ENCODE assay signal across 8 cellular contexts in the genomic region with DNA sequence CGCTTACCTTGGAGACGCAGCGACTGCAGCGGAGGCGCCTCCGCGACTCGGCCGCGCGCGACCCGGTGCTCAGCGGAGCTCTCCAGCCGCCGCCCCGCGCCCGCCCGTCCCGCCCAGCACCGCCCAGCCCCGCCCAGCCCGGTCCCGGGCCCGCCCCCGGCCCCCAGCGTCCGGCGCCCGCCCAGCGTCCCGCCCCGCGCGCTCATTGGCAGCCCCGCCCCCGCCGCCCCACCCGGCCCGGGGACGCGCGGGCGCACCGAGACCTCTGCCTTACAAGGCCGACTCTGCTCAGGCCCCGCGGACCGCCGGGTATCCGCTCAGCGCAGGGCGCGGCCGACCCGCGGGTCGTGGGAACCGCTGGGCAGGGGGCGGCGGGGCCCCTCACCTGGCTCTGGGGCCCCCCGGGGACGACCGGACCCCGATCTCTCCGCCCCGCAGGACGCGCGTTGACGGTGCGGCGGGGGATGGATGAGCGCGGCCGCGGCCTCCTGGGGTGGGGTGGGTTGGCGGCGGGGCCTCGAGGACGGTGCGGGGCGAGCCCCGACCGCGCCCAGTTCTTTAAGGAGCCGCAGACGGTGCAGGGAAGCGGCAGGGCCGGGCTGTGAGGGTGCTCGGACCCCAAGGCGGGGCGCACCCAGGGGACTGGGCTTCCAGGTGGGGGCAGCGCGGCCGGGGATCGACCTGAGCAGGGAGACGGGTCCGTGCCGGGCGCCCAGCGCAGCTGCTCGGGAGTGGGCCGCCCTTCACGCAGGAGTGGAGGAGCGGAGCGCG. TPM values are rescaled to one million over a fixed set of nuclear protein-coding genes. Genes with fewer than 3 reads are reported as not detected.
A peak's percentile ranks its signal among the peaks of the same experiment; 100 is the strongest.
DNase-seq lines count a peak whose midpoint lies in the region; ATAC-seq, FAIRE-seq and TF ChIP-seq lines count a peak whose summit lies in the region.
"Not testable (repeated sequence)": the region's sequence is repeated elsewhere in the genome, so short reads cannot be mapped to it uniquely, and the experiment has no call there.

TPPP (minus strand) TSS at position 82 of the 771 bp plus-strand sequence. CDS start 15,292 bp downstream, outside the sequence.

- CTCF ChIA-PET in HepG2 (lab: Yijun Ruan, JAX; ENCODE audit: low intra/inter-chr PET ratio, low total read pairs) = not testable (repeated sequence)

- FAIRE-seq in HepG2 (lab: Jason Lieb, UNC) = not testable (repeated sequence)

- H4K20me1 ChIP-seq in HepG2 (ENCODE audit: insufficient read depth, low read length) = not testable (repeated sequence)

- in situ Hi-C loops in HepG2 (cut with HindIII; ENCODE audit: extremely low pct_ligation_motif_present, low pct_unique_long_range_greater_than_20kb) = not testable (repeated sequence)

- not testable (repeated sequence) for H3K9me3 ChIP-seq in duodenal mucosa (ENCODE audit: control insufficient read depth in 1 of 2, low read length in 2 of 2); HepG2 (ENCODE audit: low read length)

- not testable (repeated sequence) for BruUV-seq in HepG2 (replicated peaks; lab: Mats Ljungman, UMichigan)

- not testable (repeated sequence) for H3K36me3 ChIP-seq in duodenal mucosa (ENCODE audit: control insufficient read depth in 1 of 2, insufficient read depth in 2 of 2, low read length in 2 of 2); HepG2 (replicated peaks in 1 of 2; ENCODE audit: control insufficient read depth in 1 of 2, insufficient read depth in 2 of 2, low read length in 2 of 2)

- not testable (repeated sequence) for H3K4me1 ChIP-seq in duodenal mucosa (ENCODE audit: control insufficient read depth in 1 of 2, insufficient read depth in 2 of 2, low read length in 2 of 2); HepG2 (ENCODE audit: insufficient read depth, low read length)

- peak within 1 kb of the TSS; percentile 57 for H3K4me2 ChIP-seq in HepG2 (ENCODE audit: low read depth, low read length)

- not testable (repeated sequence) for H3K79me2 ChIP-seq in HepG2 (ENCODE audit: insufficient read depth, low read length)

- TF ChIP-seq CTCF in HepG2 (CRISPR knock-in tag; IDR thresholded peaks at IDR 0.05) = not testable (repeated sequence)

- 0% methylated on average over 13 of the region's 109 CpGs for WGBS in HepG2 (ENCODE audit: low lambda C conversion rate)

- not testable (repeated sequence) for H2AFZ ChIP-seq in HepG2 (ENCODE audit: low read length)

- DNase-seq in AG08396 (ENCODE audit: low spot score) (peak; percentile 98), NCI-H774 (lab: John Stamatoyannopoulos, UW) (peak; percentile 72), HepG2 (ENCODE audit: low spot score) (peak; percentile 35)
- DNase-seq in activated CD8-positive, alpha-beta memory T cell treated with anti-CD3 and anti-CD28 coated beads for 4 hours (ENCODE audit: low read depth in 2 of 2) = peak; percentile 45 to 61
- DNase-seq in stimulated activated CD4-positive, alpha-beta T cell treated with anti-CD3 and anti-CD28 coated beads, Interleukin-15, amount 100 ng/mL, for 48 hours (ENCODE audit: low read depth in 2 of 2) = peak; percentile 37 to 66

- ATAC-seq in GM19324 (IDR thresholded peaks at IDR 0.05; ENCODE audit: low FRiP score, unreplicated experiment) = peak; percentile 72
- ATAC-seq in HG03432 (IDR thresholded peaks at IDR 0.05; ENCODE audit: unreplicated experiment) = peak; percentile 83
- peak; percentile 81 for ATAC-seq in HepG2

- not testable (repeated sequence) for TF ChIP-seq EP300 in HepG2 (IDR thresholded peaks at IDR 0.05; ENCODE audit: low read depth in 2 of 2, low read length in 2 of 2); HepG2 (CRISPR knock-in tag; IDR thresholded peaks at IDR 0.05; ENCODE audit: borderline replicate concordance)

- H3K27ac ChIP-seq in duodenal mucosa (ENCODE audit: low read depth, low read length); HepG2 (ENCODE audit: extremely low read length, insufficient read depth, low read length): not testable (repeated sequence)

- H3K27me3 ChIP-seq in duodenal mucosa (ENCODE audit: control insufficient read depth in 1 of 2, insufficient read depth in 2 of 2, low read length in 2 of 2) = not testable (repeated sequence)
- peaks cover 3 to 13% of the 10 kb centered on the region in 2 experiments; a peak in 3 of 5 replicates for H3K27me3 ChIP-seq in HepG2 (ENCODE audit: control insufficient read depth in 1 of 2, insufficient read depth in 2 of 2, low read length in 2 of 2)

- intact Hi-C loops in HepG2 (cut with micrococcal nuclease; ENCODE audit: unreplicated experiment) = not testable (repeated sequence)

- peak within 1 kb of the TSS; percentile 22 to 65 for H3K4me3 ChIP-seq in duodenal mucosa (ENCODE audit: low read depth in 1 of 2, low read length in 2 of 2)
- H3K4me3 ChIP-seq in HepG2 (replicated peaks in 1 of 3; ENCODE audit: insufficient read depth in 1 of 3, low read depth in 2 of 3, low read length in 3 of 3) = peak within 1 kb of the TSS; percentile 37 to 59 (median 48); a peak in 4 of 6 replicates

- H3K9ac ChIP-seq in duodenal mucosa (ENCODE audit: low read depth in 1 of 2, low read length in 2 of 2) = peak within 1 kb of the TSS in 1 of 2 donors; percentile 57
- H3K9ac ChIP-seq in HepG2 (ENCODE audit: insufficient read depth, low read depth, low read length) = not testable (repeated sequence)

- TF ChIP-seq RAD21 in HepG2 (CRISPR knock-in tag; IDR thresholded peaks at IDR 0.05) = not testable (repeated sequence)

- not testable (repeated sequence) for TF ChIP-seq POLR2A in HepG2 (IDR thresholded peaks at IDR 0.05; ENCODE audit: insufficient read depth in 1 of 2, low read depth in 2 of 2, low read length in 2 of 2)

- POLR2A ChIA-PET in HepG2 (lab: Yijun Ruan, JAX) = not testable (repeated sequence)

TF ChIP-seq in HepG2, 621 proteins besides CTCF, POLR2A, EP300 and RAD21:
- TF ChIP-seq ZFY (CRISPR knock-in tag; IDR thresholded peaks at IDR 0.05) (peak; percentile 29; the same call in 1 of the 2 replicates), MAZ (IDR thresholded peaks at IDR 0.05; ENCODE audit: borderline replicate concordance, low read depth, low read length) (0 out of 2 replicates have a peak, but pooled peaks have one; percentile 53), MAZ (CRISPR knock-in tag; IDR thresholded peaks at IDR 0.05; ENCODE audit: low read depth) (peak; percentile 36; the same call in 1 of the 2 replicates), ZFX (CRISPR knock-in tag; IDR thresholded peaks at IDR 0.05; ENCODE audit: low read depth) (peak; percentile 36; the same call in 1 of the 2 replicates)

RNA-seq across cellular contexts. Expression of gene TPPP, which starts in this region (rescaled TPM):
- total RNA-seq in HepG2 (2016; rRNA removed; fragmentation: Illumina TruSeq; extraction: Trizol) = 0.04 TPM in 1 of 2 replicates, not detected in the other
- total RNA-seq in HepG2 (2016; cell fraction: cytosol; rRNA removed; fragmentation: Illumina TruSeq; extraction: Trizol; ENCODE audit: low read depth) = not detected in 2 replicates
- total RNA-seq in HepG2 (2016; cell fraction: insoluble cytoplasmic fraction; rRNA removed; fragmentation: Illumina TruSeq; extraction: Trizol) = 0.04 TPM in 1 of 2 replicates, not detected in the other
- total RNA-seq in HepG2 (2016; cell fraction: membrane; rRNA removed; fragmentation: Illumina TruSeq; extraction: Trizol) = 0.03 TPM in 1 of 2 replicates, not detected in the other
- total RNA-seq in HepG2 (2016; cell fraction: nucleus; rRNA removed; fragmentation: Illumina TruSeq; extraction: Trizol) = not detected in 2 replicates
- 0.05 and 0.07 TPM in 2 replicates for polyA plus RNA-seq in HepG2 (2011; rRNA removed)
- polyA plus RNA-seq in HepG2 (2011; cell fraction: cytosol; rRNA removed) = 0.04 and 0.07 TPM in 2 replicates
- polyA plus RNA-seq in HepG2 (2011; cell fraction: nucleus; rRNA removed) = 0.07 and 0.16 TPM in 2 replicates
- 0.17 and 0.20 TPM in 2 replicates for polyA plus RNA-seq in HepG2 (2012)
- not detected in 2 replicates for polyA plus RNA-seq in HepG2 (2016; cell fraction: cytosol; fragmentation: Illumina TruSeq; extraction: Trizol; ENCODE audit: low read depth)
- 0.05 TPM in 1 of 2 replicates, not detected in the other for polyA plus RNA-seq in HepG2 (2016; cell fraction: insoluble cytoplasmic fraction; fragmentation: Illumina TruSeq; extraction: Trizol; ENCODE audit: low read depth)
- not detected in 2 replicates for polyA plus RNA-seq in HepG2 (2016; cell fraction: membrane; fragmentation: Illumina TruSeq; extraction: Trizol; ENCODE audit: low read depth)
- polyA plus RNA-seq in HepG2 (2016; cell fraction: nucleus; fragmentation: Illumina TruSeq; extraction: Trizol; ENCODE audit: insufficient read depth, low read depth) = not detected in 2 replicates
- 0.24 and 0.28 TPM in 2 replicates for polyA minus RNA-seq in HepG2 (2011; rRNA and poly(A)+ RNA removed; ENCODE audit: low replicate concordance)
- 0.10 and 0.18 TPM in 2 replicates for polyA minus RNA-seq in HepG2 (2011; cell fraction: cytosol; rRNA and poly(A)+ RNA removed)
- polyA minus RNA-seq in HepG2 (2011; cell fraction: nucleus; rRNA and poly(A)+ RNA removed) = 0.12 TPM in 1 of 2 replicates, not detected in the other

Comparison
In these comparisons a context has a peak if more than half of its experiments do, and no peak if none do; other contexts are left out.
1. Peak in DNase-seq, ATAC-seq, H3K4me3 ChIP-seq and H3K4me2 ChIP-seq in HepG2; RNA of the gene not detected or under 1 TPM.
2. DNase-seq: peak in every context shown above with its lines; median percentile 98 in AG08396; 72 in NCI-H774; 53 in activated CD8-positive, alpha-beta memory T cell treated with anti-CD3 and anti-CD28 coated beads for 4 hours; 52 in stimulated activated CD4-positive, alpha-beta T cell treated with anti-CD3 and anti-CD28 coated beads, Interleukin-15, amount 100 ng/mL, for 48 hours; 35 in HepG2.